12 cellular contexts compared by ENCODE assay signal in the genomic region with DNA sequence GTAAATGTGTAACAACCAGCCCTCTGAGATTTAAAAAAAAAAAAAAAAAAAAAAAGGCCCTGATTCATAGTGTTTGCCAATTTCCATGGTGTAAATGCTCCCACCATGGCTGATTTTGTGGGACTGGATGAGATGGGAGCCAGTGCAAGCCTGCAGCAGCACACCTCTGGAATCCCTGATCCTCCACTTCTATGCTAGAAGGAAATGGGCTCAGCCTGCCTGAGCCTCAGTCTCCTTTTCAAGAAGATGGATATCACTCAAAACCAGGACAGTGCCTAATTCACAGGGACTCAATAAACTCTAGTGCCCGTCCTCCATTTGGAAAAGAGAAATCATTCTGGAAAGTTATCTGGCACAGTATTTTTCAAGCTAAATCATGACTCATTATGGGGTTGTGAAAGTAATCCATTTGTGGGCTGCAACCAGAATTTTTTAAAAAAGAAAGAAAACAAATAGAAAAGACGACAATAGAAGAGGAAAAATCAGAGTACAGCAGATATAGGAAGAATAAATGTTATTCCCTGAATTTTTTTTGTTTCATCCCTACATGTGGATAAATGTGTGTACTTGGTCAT. TPM values are rescaled to one million over a fixed set of nuclear protein-coding genes. Genes with fewer than 3 reads are reported as not detected.
DNase-seq lines count a peak whose midpoint lies in the region; ATAC-seq, FAIRE-seq and TF ChIP-seq lines count a peak whose summit lies in the region.
"Had no signal": no experiment of that assay in that cellular context is flagged by ENCODE, and none has a peak within 500 bp of the region (broad histone marks: within the 10 kb centered on the region; RNA-seq: fewer than 3 reads in every experiment).

No MANE protein-coding gene starts in this region.

- TF ChIP-seq CTCF in fibroblast of the aortic adventitia (IDR thresholded peaks at IDR 0.05; ENCODE audit: insufficient read depth, low read length) (no peak), mesothelial cell of epicardium (IDR thresholded peaks at IDR 0.05; ENCODE audit: unreplicated experiment) (no peak)

- H3K27me3 ChIP-seq in thymus (ENCODE audit: control insufficient read depth, insufficient read depth) (no peaks in the 10 kb centered on the region), HAP-1 (ENCODE audit: low read depth) (no peaks in the 10 kb centered on the region)
- H3K27me3 ChIP-seq: cardiac muscle cell had no signal

- peaks cover 4% of the 10 kb centered on the region for H3K9me3 Mint-ChIP-seq in activated T-cell treated with anti-CD3 and anti-CD28 coated beads, Interleukin-2, amount 50 U/mL, for 4 hours
- peaks cover 16% of the 10 kb centered on the region for H3K9me3 Mint-ChIP-seq in activated T-helper 1 cell treated with anti-CD3 and anti-CD28 coated beads, Interleukin-12 subunit alpha, Interleukin-12 subunit beta, Interleukin-2, Interleukin-4 antibody, amounts not matched to agents 30 ng/mL and 10 ng/mL and 1 ng/mL, durations not matched to agents 14 hours and 24 hours and 36 hours
- peaks cover 15% of the 10 kb centered on the region for H3K9me3 Mint-ChIP-seq in mesothelial cell of epicardium

- peaks cover 9% of the 10 kb centered on the region for H3K36me3 Mint-ChIP-seq in activated T-cell treated with anti-CD3 and anti-CD28 coated beads, Interleukin-2, amount 50 U/mL, for 4 hours (ENCODE audit: insufficient read depth)
- peaks cover 34% of the 10 kb centered on the region for H3K36me3 Mint-ChIP-seq in activated T-helper 1 cell treated with anti-CD3 and anti-CD28 coated beads, Interleukin-12 subunit alpha, Interleukin-12 subunit beta, Interleukin-2, Interleukin-4 antibody, amounts not matched to agents 30 ng/mL and 10 ng/mL and 1 ng/mL, durations not matched to agents 14 hours and 24 hours and 36 hours (ENCODE audit: low read depth)
- peaks cover 4% of the 10 kb centered on the region for H3K36me3 Mint-ChIP-seq in mesothelial cell of epicardium

- peaks cover 81% of the 10 kb centered on the region for H3K4me1 Mint-ChIP-seq in activated T-cell treated with anti-CD3 and anti-CD28 coated beads, Interleukin-2, amount 50 U/mL, for 4 hours (ENCODE audit: low read depth)
- H3K4me1 Mint-ChIP-seq in activated T-helper 1 cell treated with anti-CD3 and anti-CD28 coated beads, Interleukin-12 subunit alpha, Interleukin-12 subunit beta, Interleukin-2, Interleukin-4 antibody, amounts not matched to agents 30 ng/mL and 10 ng/mL and 1 ng/mL, durations not matched to agents 14 hours and 24 hours and 36 hours (ENCODE audit: low read depth): peaks cover 85% of the 10 kb centered on the region
- no peaks in the 10 kb centered on the region for H3K4me1 Mint-ChIP-seq in mesothelial cell of epicardium

- WGBS in thymus: 89% methylated on average over 2 of the region's 2 CpGs

- in situ Hi-C loops in HAP-1 (cut with MboI; ENCODE audit: low sequenced_read_pairs): no loop called here

- H3K4me3 ChIP-seq in fibroblast of the aortic adventitia (ENCODE audit: low read depth, low read length) (no peak overlapping the region), thymus (ENCODE audit: low read length) (peak overlapping the region; percentile 22), HAP-1 (no peak overlapping the region)
- H3K4me3 ChIP-seq: cardiac muscle cell had no signal

- DNase-seq in activated T-cell treated with anti-CD3 and anti-CD28 coated beads, Interleukin-2, amount 50 U/mL, for 4 hours: no peak
- no peak for DNase-seq in activated T-cell treated with anti-CD3 and anti-CD28 coated beads, Interleukin-2, amount 50 U/mL, for 1 hour
- no peak for DNase-seq in activated T-helper 1 cell treated with anti-CD3 and anti-CD28 coated beads, Interleukin-12 subunit alpha, Interleukin-12 subunit beta, Interleukin-2, Interleukin-4 antibody, amounts not matched to agents 30 ng/mL and 10 ng/mL and 1 ng/mL, durations not matched to agents 14 hours and 24 hours and 36 hours (ENCODE audit: low spot score)
- DNase-seq in fibroblast of the aortic adventitia (ENCODE audit: low read depth): peak; percentile 70
- no peak for DNase-seq in GM12891 (ENCODE audit: insufficient read length, low spot score)
- DNase-seq in HAP-1 (ENCODE audit: low spot score in 2 of 2): no peak
- DNase-seq in mesothelial cell of epicardium (ENCODE audit: low spot score in 2 of 2, unreplicated experiment in 2 of 2): no peak
- DNase-seq: GOT3 had no signal

- peaks cover 2% of the 10 kb centered on the region for H3K36me3 ChIP-seq in thymus (ENCODE audit: control insufficient read depth, insufficient read depth)
- no peaks in the 10 kb centered on the region for H3K36me3 ChIP-seq in HAP-1 (replicated peaks)
- H3K36me3 ChIP-seq: cardiac muscle cell had no signal

- no peak for ATAC-seq in activated T-cell treated with anti-CD3 and anti-CD28 coated beads, Interleukin-2, amount 50 U/mL, for 4 hours

- H3K27ac ChIP-seq in thymus (ENCODE audit: low read depth): peak overlapping the region; percentile 94
- H3K27ac ChIP-seq: cardiac muscle cell, HL-60, parathyroid adenoma had no signal

- TF ChIP-seq POLR2A in GM12891 (IDR thresholded peaks at IDR 0.05; ENCODE audit: low read depth, low read length): no peak

- peak overlapping the region; percentile 97 for H3K27ac Mint-ChIP-seq in activated T-helper 1 cell treated with anti-CD3 and anti-CD28 coated beads, Interleukin-12 subunit alpha, Interleukin-12 subunit beta, Interleukin-2, Interleukin-4 antibody, amounts not matched to agents 30 ng/mL and 10 ng/mL and 1 ng/mL, durations not matched to agents 14 hours and 24 hours and 36 hours
- no peak overlapping the region for H3K27ac Mint-ChIP-seq in mesothelial cell of epicardium

- H3K4me1 ChIP-seq in thymus (ENCODE audit: control insufficient read depth, insufficient read depth, low read length): peaks cover 23% of the 10 kb centered on the region
- no peaks in the 10 kb centered on the region for H3K4me1 ChIP-seq in HAP-1
- H3K4me1 ChIP-seq: parathyroid adenoma had no signal

- H3K9me3 ChIP-seq in thymus (ENCODE audit: control insufficient read depth) (no peaks in the 10 kb centered on the region), HAP-1 (no peaks in the 10 kb centered on the region)

- peak overlapping the region; percentile 78 for H3K4me3 Mint-ChIP-seq in activated T-cell treated with anti-CD3 and anti-CD28 coated beads, Interleukin-2, amount 50 U/mL, for 4 hours
- H3K4me3 Mint-ChIP-seq in activated T-helper 1 cell treated with anti-CD3 and anti-CD28 coated beads, Interleukin-12 subunit alpha, Interleukin-12 subunit beta, Interleukin-2, Interleukin-4 antibody, amounts not matched to agents 30 ng/mL and 10 ng/mL and 1 ng/mL, durations not matched to agents 14 hours and 24 hours and 36 hours: peak overlapping the region; percentile 84
- H3K4me3 Mint-ChIP-seq in mesothelial cell of epicardium: no peak overlapping the region

- no peaks in the 10 kb centered on the region for H3K27me3 Mint-ChIP-seq in activated T-cell treated with anti-CD3 and anti-CD28 coated beads, Interleukin-2, amount 50 U/mL, for 4 hours (ENCODE audit: low read depth)
- no peaks in the 10 kb centered on the region for H3K27me3 Mint-ChIP-seq in activated T-helper 1 cell treated with anti-CD3 and anti-CD28 coated beads, Interleukin-12 subunit alpha, Interleukin-12 subunit beta, Interleukin-2, Interleukin-4 antibody, amounts not matched to agents 30 ng/mL and 10 ng/mL and 1 ng/mL, durations not matched to agents 14 hours and 24 hours and 36 hours (ENCODE audit: insufficient read depth)
- H3K27me3 Mint-ChIP-seq in mesothelial cell of epicardium (ENCODE audit: low read depth): no peaks in the 10 kb centered on the region

- intact Hi-C loops in activated T-helper 1 cell treated with anti-CD3 and anti-CD28 coated beads, Interleukin-12 subunit alpha, Interleukin-12 subunit beta, Interleukin-2, Interleukin-4 antibody, amounts not matched to agents 30 ng/mL and 10 ng/mL and 1 ng/mL, durations not matched to agents 14 hours and 24 hours and 36 hours (cut with micrococcal nuclease): loop anchor here (2.0 kb wide), 2 partner anchors 13 to 33 kb away; no protein-coding TSS in a partner anchor

- no peak for FAIRE-seq in GM12891 (lab: Jason Lieb, UNC)

TF ChIP-seq in GM12891, 5 proteins besides CTCF, POLR2A, EP300 and RAD21:
- TF ChIP-seq SPI1 (IDR thresholded peaks at IDR 0.05; ENCODE audit: low read depth, low read length) (no peak), TAF1 (IDR thresholded peaks at IDR 0.05; ENCODE audit: low read depth, low read length) (no peak), POLR2AphosphoS5 (IDR thresholded peaks at IDR 0.05; ENCODE audit: low read depth, low read length) (no peak), PAX5 (IDR thresholded peaks at IDR 0.05; ENCODE audit: insufficient read depth, low read length, severe bottlenecking) (no peak)

RNA-seq across cellular contexts. Expression of a gene that starts 34.2 kb away (rescaled TPM):
- total RNA-seq in activated T-cell treated with anti-CD3 and anti-CD28 coated beads, Interleukin-2, amount 50 U/mL, for 4 hours: 100 to 1,000 TPM; 102 to 143 (median 119) TPM
- total RNA-seq in activated T-helper 1 cell treated with anti-CD3 and anti-CD28 coated beads, Interleukin-12 subunit alpha, Interleukin-12 subunit beta, Interleukin-2, Interleukin-4 antibody, amounts not matched to agents 30 ng/mL and 10 ng/mL and 1 ng/mL, durations not matched to agents 14 hours and 24 hours and 36 hours: 306 and 313 TPM in 2 replicates
- total RNA-seq in fibroblast of the aortic adventitia (ENCODE audit: low replicate concordance) (21.1 and 61.2 TPM in 2 replicates), mesothelial cell of epicardium (41.0 to 48.8 TPM (median 44.5 TPM) in 3 replicates)
- polyA plus RNA-seq in thymus: 88.9 TPM
- polyA plus RNA-seq in GM12891 (2012; ENCODE audit: low read depth, missing spikeins): 35.5 TPM
